In genomic region chr10:78559514-78560392, GRCh38 we compare ENCODE assay signal across 1 cellular context.
TF ChIP-seq lines count a peak whose summit lies in the region.

No MANE protein-coding gene starts in this region.

TF ChIP-seq in GM23338, 12 proteins besides CTCF, POLR2A, EP300 and RAD21 (continued from another document):
- TF ChIP-seq ZNF462 (CRISPR knock-in tag; IDR thresholded peaks at IDR 0.05) = peak; percentile 71
- no peak for TF ChIP-seq STAT1 (IDR thresholded peaks at IDR 0.05; ENCODE audit: unreplicated experiment)
- no peak for TF ChIP-seq EZH2phosphoT487 (IDR thresholded peaks at IDR 0.05; ENCODE audit: unreplicated experiment)
- TF ChIP-seq EZH2 (IDR thresholded peaks at IDR 0.05; ENCODE audit: low read depth, unreplicated experiment) = no peak
- TF ChIP-seq REST (IDR thresholded peaks at IDR 0.05; ENCODE audit: unreplicated experiment) = no peak
- TF ChIP-seq ZNF114 (CRISPR knock-in tag; IDR thresholded peaks at IDR 0.05) = no peak
